Comparison of ENCODE assay signal across 1 cellular context in genomic region chr1:223417903-223418663, GRCh38.
TF ChIP-seq lines count a peak whose summit lies in the region.

No MANE protein-coding gene starts in this region.

TF ChIP-seq in WTC11, 78 proteins besides CTCF, POLR2A, EP300 and RAD21 (continued from another document):
- TF ChIP-seq AFF4 (CRISPR knock-in tag; IDR thresholded peaks at IDR 0.05; ENCODE audit: borderline replicate concordance): no peak
TF ChIP-seq in WTC11: peak in this region for 0.
